In the genomic region with DNA sequence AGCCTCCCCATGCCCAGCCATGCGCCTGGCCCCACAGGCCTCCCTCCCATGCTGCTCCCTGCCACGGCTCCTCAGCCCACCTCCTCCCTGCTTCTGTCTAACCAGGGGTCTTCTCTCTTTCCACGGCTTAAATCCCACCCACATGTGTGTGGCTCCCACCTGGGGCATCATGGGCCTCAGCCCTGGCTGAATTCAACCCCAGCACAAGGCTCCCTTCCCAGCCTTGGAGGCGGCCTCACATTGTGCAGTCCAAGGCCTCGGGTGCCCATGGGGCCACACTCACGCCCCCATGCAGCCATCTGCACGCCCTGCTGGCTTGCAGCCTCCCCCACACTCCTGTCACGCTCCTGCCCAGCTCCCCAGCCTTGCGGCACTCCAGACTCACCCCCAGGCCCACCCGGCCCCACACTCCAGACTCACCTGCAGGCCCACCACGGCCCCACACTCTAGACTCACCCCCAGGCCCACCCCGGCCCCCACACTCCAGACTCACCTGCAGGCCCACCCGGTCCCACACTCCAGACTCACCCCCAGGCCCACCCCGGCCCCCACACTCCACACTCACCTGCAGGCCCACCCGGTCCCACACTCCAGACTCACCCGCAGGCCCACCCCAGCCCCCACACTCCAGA, we compare ENCODE assay signal across 20 cellular contexts. TPM values are rescaled to one million over a fixed set of nuclear protein-coding genes. Genes with fewer than 3 reads are reported as not detected.
A peak's percentile ranks its signal among the peaks of the same experiment; 100 is the strongest.
DNase-seq lines count a peak whose midpoint lies in the region; ATAC-seq and TF ChIP-seq lines count a peak whose summit lies in the region.
"Had no signal": no experiment of that assay in that cellular context is flagged by ENCODE, and none has a peak within 500 bp of the region (broad histone marks: within the 10 kb centered on the region; RNA-seq: fewer than 3 reads in every experiment).

No MANE protein-coding gene starts in this region.

- H3K9me3 ChIP-seq in right cardiac atrium (ENCODE audit: control insufficient read depth, low read length), result no peaks in the 10 kb centered on the region
- no peaks in the 10 kb centered on the region for H3K9me3 ChIP-seq in left ventricle myocardium inferior (replicated peaks)
- H3K9me3 ChIP-seq in KOPT-K1 (ENCODE audit: insufficient read depth, low read length, poor library complexity, severe bottlenecking), result peaks cover 19% of the 10 kb centered on the region
- no peaks in the 10 kb centered on the region for H3K9me3 ChIP-seq in naive thymus-derived CD4-positive, alpha-beta T cell (ENCODE audit: control insufficient read depth in 2 of 3, low read length in 3 of 3)
- H3K9me3 ChIP-seq: HAP-1, SJCRH30 had no signal

- 80% methylated on average over 16 of the region's 16 CpGs for WGBS in right cardiac atrium

- H3K4me1 ChIP-seq in right cardiac atrium (ENCODE audit: control insufficient read depth, insufficient read depth, low read length) (no peaks in the 10 kb centered on the region), left ventricle myocardium inferior (peaks cover 14% of the 10 kb centered on the region)
- H3K4me1 ChIP-seq in naive thymus-derived CD4-positive, alpha-beta T cell (ENCODE audit: control insufficient read depth in 2 of 2, insufficient read depth in 2 of 2, low read length in 2 of 2), result peaks cover 0 to 11% of the 10 kb centered on the region in 2 donors
- H3K4me1 ChIP-seq: HAP-1, SJCRH30 had no signal

- H3K4me3 Mint-ChIP-seq in activated T-helper 17 cell treated with anti-CD3 and anti-CD28 coated beads, Interleukin-2, amount 50 U/mL, for 72 hours, result no peak overlapping the region
- H3K4me3 Mint-ChIP-seq in naive thymus-derived CD4-positive, alpha-beta T cell, result peak overlapping the region in 1 of 10 donors; percentile 69

- no peak for ATAC-seq in right cardiac atrium
- ATAC-seq in activated T-helper 17 cell treated with anti-CD3 and anti-CD28 coated beads, Interleukin-2, amount 50 U/mL, for 72 hours (replicated peaks), result no peak
- ATAC-seq in naive thymus-derived CD4-positive, alpha-beta T cell, result no peak
- no peak for ATAC-seq in HG02840 (IDR thresholded peaks at IDR 0.05; ENCODE audit: low FRiP score, unreplicated experiment)
- ATAC-seq: K562, PC-3 had no signal

- H3K27me3 ChIP-seq in right cardiac atrium (ENCODE audit: control insufficient read depth, insufficient read depth), result no peaks in the 10 kb centered on the region
- no peaks in the 10 kb centered on the region for H3K27me3 ChIP-seq in left ventricle myocardium inferior (ENCODE audit: low read depth)
- H3K27me3 ChIP-seq in naive thymus-derived CD4-positive, alpha-beta T cell (ENCODE audit: control insufficient read depth in 2 of 2, insufficient read depth in 2 of 2, low read length in 2 of 2), result no peaks in the 10 kb centered on the region
- H3K27me3 ChIP-seq: SJCRH30 had no signal

- H3K4me1 Mint-ChIP-seq in activated T-helper 17 cell treated with anti-CD3 and anti-CD28 coated beads, Interleukin-2, amount 50 U/mL, for 72 hours, result peaks cover 12% of the 10 kb centered on the region
- H3K4me1 Mint-ChIP-seq in naive thymus-derived CD4-positive, alpha-beta T cell, result peaks cover 14 to 31% (median 24%) of the 10 kb centered on the region in 7 donors

- no peaks in the 10 kb centered on the region for H3K27me3 Mint-ChIP-seq in activated T-helper 17 cell treated with anti-CD3 and anti-CD28 coated beads, Interleukin-2, amount 50 U/mL, for 72 hours
- H3K27me3 Mint-ChIP-seq in naive thymus-derived CD4-positive, alpha-beta T cell, result no peaks in the 10 kb centered on the region

- H3K36me3 Mint-ChIP-seq in activated T-helper 17 cell treated with anti-CD3 and anti-CD28 coated beads, Interleukin-2, amount 50 U/mL, for 72 hours (ENCODE audit: low read depth), result peaks cover 97% of the 10 kb centered on the region
- peaks cover 5 to 50% (median 17%) of the 10 kb centered on the region in 5 donors for H3K36me3 Mint-ChIP-seq in naive thymus-derived CD4-positive, alpha-beta T cell

- CTCF ChIA-PET in naive thymus-derived CD4-positive, alpha-beta T cell (lab: Charles Lee), result no interaction called here

- no peak for TF ChIP-seq CTCF in left ventricle myocardium inferior (IDR thresholded peaks at IDR 0.05; ENCODE audit: borderline replicate concordance)

- H3K4me3 ChIP-seq in right cardiac atrium (ENCODE audit: low read length) (no peak overlapping the region), left ventricle myocardium inferior (no peak overlapping the region)
- no peak overlapping the region for H3K4me3 ChIP-seq in naive thymus-derived CD4-positive, alpha-beta T cell (ENCODE audit: low read length)
- H3K4me3 ChIP-seq: HAP-1, K562, SJCRH30 had no signal

- intact Hi-C loops in right cardiac atrium (cut with DNase I), result no loop called here
- intact Hi-C loops in left ventricle myocardium inferior (cut with micrococcal nuclease), result no loop called here
- intact Hi-C loops in naive thymus-derived CD4-positive, alpha-beta T cell (cut with micrococcal nuclease), result no loop called here

- H3K36me3 ChIP-seq in left ventricle myocardium inferior, result peaks cover 75% of the 10 kb centered on the region
- peaks cover 79% of the 10 kb centered on the region for H3K36me3 ChIP-seq in KOPT-K1 (ENCODE audit: insufficient read depth, low read length)
- H3K36me3 ChIP-seq in naive thymus-derived CD4-positive, alpha-beta T cell (ENCODE audit: control insufficient read depth in 2 of 3, insufficient read depth in 3 of 3, low read length in 3 of 3), result peaks cover 0 to 79% (median 13%) of the 10 kb centered on the region in 3 experiments

- H3K27ac Mint-ChIP-seq in activated T-helper 17 cell treated with anti-CD3 and anti-CD28 coated beads, Interleukin-2, amount 50 U/mL, for 72 hours, result peak overlapping the region; percentile 65
- H3K27ac Mint-ChIP-seq in naive thymus-derived CD4-positive, alpha-beta T cell, result peak overlapping the region in 5 of 9 donors; percentile 21 to 81 (median 36)

- DNase-seq in right cardiac atrium, result peak in 2 of 3 donors; percentile 2 to 20
- no peak for DNase-seq in left ventricle myocardium inferior
- DNase-seq in naive thymus-derived CD4-positive, alpha-beta T cell, result no peak
- no peak for DNase-seq in AML-193 (lab: John Stamatoyannopoulos, UW)
- no peak for DNase-seq in NCI-H1092 treated with DMSO at 0.1 percent for 48 hours (lab: John Stamatoyannopoulos, UW)
- DNase-seq: ACHN, DMS79 treated with DMSO at 0.1 percent for 48 hours, MV-4-11, NCI-H1417, NCI-H187 treated with DMSO at 0.1 percent for 48 hours, NCI-H345, NCI-H524 treated with DMSO at 0.1 percent for 48 hours, PC-3, SJCRH30 had no signal

- H3K27ac ChIP-seq in right cardiac atrium (ENCODE audit: low read length), result no peak overlapping the region
- no peak overlapping the region for H3K27ac ChIP-seq in left ventricle myocardium inferior (replicated peaks)
- peak overlapping the region; percentile 80 for H3K27ac ChIP-seq in KOPT-K1 (ENCODE audit: low read depth, low read length, poor library complexity, severe bottlenecking)
- H3K27ac ChIP-seq in naive thymus-derived CD4-positive, alpha-beta T cell (ENCODE audit: low read depth, low read length), result peak overlapping the region; percentile 55
- H3K27ac ChIP-seq: C4-2B, SJCRH30 had no signal

- POLR2A ChIA-PET in naive thymus-derived CD4-positive, alpha-beta T cell (lab: Charles Lee), result no interaction called here

- no peaks in the 10 kb centered on the region for H3K9me3 Mint-ChIP-seq in activated T-helper 17 cell treated with anti-CD3 and anti-CD28 coated beads, Interleukin-2, amount 50 U/mL, for 72 hours
- no peaks in the 10 kb centered on the region for H3K9me3 Mint-ChIP-seq in naive thymus-derived CD4-positive, alpha-beta T cell

RNA-seq across cellular contexts. Expression of a gene that starts 27.0 kb away (rescaled TPM):
- 10 to 100 TPM; 51.6 to 61.8 (median 59.2) TPM for total RNA-seq in right cardiac atrium
- polyA plus RNA-seq in right cardiac atrium, result 53.4 TPM
- 49.5 TPM for total RNA-seq in left ventricle myocardium inferior
- 10 to 100 TPM; 61.4 to 62.8 TPM for total RNA-seq in activated T-helper 17 cell treated with anti-CD3 and anti-CD28 coated beads, Interleukin-2, amount 50 U/mL, for 72 hours
- 10 to 100 TPM; 56.2 to 92.2 (median 79.4) TPM for total RNA-seq in naive thymus-derived CD4-positive, alpha-beta T cell
- 10 to 100 TPM; 45.3 to 88.5 TPM for polyA plus RNA-seq in naive thymus-derived CD4-positive, alpha-beta T cell

RNA-seq across cellular contexts. Expression of a gene that starts 30.4 kb away (rescaled TPM):
- 1 to 10 TPM; 7.7 to 8.8 (median 8.5) TPM for total RNA-seq in right cardiac atrium
- 5.0 TPM for polyA plus RNA-seq in right cardiac atrium
- 5.9 TPM for total RNA-seq in left ventricle myocardium inferior
- total RNA-seq in activated T-helper 17 cell treated with anti-CD3 and anti-CD28 coated beads, Interleukin-2, amount 50 U/mL, for 72 hours, result 10 to 100 TPM; 15.8 to 22.3 TPM
- total RNA-seq in naive thymus-derived CD4-positive, alpha-beta T cell, result 10 to 100 TPM; 29.5 to 44.1 (median 39.7) TPM
- 1 to 10 TPM; 3.2 to 9.1 TPM for polyA plus RNA-seq in naive thymus-derived CD4-positive, alpha-beta T cell

Comparison
In these comparisons a context has a peak if more than half of its experiments do, and no peak if none do; other contexts are left out.
1. DNase-seq: peak in right cardiac atrium (2 of 3); none in left ventricle myocardium inferior (single experiment), naive thymus-derived CD4-positive, alpha-beta T cell (0 of 9), AML-193 (0 of 2) and NCI-H1092 treated with DMSO at 0.1 percent for 48 hours (single experiment).
2. H3K27ac ChIP-seq: peak in KOPT-K1 (single experiment) and naive thymus-derived CD4-positive, alpha-beta T cell (single experiment); none in right cardiac atrium (single experiment) and left ventricle myocardium inferior (single experiment).